ENCODE assay signal across 1 cellular context in the genomic region with DNA sequence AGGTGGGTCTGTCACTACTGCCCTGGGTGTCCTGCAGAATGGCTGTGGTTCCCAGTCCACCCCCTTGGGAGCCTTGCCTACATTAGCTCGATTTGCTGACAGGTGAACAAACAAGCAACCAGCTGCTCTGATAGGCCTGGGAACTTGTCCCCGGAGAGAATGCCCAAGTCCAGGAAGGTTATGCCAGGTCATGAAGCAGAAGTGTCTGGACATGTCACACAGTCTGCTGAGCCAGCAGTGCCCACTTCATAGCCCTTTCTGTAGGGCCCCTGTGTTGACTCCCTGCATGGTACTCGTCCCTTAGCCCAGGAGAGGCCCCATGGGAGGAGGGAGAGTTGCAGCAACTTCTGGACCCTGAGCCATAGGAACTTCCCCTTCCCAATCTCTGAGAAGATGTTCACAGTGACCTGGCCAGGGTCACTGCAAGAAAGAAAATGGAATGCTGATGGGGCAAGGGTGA.
A peak's percentile ranks its signal among the peaks of the same experiment; 100 is the strongest.
TF ChIP-seq lines count a peak whose summit lies in the region.

No MANE protein-coding gene starts in this region.

TF ChIP-seq in HepG2, 621 proteins besides CTCF, POLR2A, EP300 and RAD21 (continued from another document and continues in another):
- TF ChIP-seq, protein P1, sequence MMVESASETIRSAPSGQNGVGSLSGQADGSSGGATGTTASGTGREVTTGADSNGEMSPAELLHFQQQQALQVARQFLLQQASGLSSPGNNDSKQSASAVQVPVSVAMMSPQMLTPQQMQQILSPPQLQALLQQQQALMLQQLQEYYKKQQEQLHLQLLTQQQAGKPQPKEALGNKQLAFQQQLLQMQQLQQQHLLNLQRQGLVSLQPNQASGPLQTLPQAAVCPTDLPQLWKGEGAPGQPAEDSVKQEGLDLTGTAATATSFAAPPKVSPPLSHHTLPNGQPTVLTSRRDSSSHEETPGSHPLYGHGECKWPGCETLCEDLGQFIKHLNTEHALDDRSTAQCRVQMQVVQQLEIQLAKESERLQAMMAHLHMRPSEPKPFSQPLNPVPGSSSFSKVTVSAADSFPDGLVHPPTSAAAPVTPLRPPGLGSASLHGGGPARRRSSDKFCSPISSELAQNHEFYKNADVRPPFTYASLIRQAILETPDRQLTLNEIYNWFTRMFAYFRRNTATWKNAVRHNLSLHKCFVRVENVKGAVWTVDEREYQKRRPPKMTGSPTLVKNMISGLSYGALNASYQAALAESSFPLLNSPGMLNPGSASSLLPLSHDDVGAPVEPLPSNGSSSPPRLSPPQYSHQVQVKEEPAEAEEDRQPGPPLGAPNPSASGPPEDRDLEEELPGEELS (CRISPR knock-in tag; IDR thresholded peaks at IDR 0.05) = no peak
- TF ChIP-seq, protein P2, sequence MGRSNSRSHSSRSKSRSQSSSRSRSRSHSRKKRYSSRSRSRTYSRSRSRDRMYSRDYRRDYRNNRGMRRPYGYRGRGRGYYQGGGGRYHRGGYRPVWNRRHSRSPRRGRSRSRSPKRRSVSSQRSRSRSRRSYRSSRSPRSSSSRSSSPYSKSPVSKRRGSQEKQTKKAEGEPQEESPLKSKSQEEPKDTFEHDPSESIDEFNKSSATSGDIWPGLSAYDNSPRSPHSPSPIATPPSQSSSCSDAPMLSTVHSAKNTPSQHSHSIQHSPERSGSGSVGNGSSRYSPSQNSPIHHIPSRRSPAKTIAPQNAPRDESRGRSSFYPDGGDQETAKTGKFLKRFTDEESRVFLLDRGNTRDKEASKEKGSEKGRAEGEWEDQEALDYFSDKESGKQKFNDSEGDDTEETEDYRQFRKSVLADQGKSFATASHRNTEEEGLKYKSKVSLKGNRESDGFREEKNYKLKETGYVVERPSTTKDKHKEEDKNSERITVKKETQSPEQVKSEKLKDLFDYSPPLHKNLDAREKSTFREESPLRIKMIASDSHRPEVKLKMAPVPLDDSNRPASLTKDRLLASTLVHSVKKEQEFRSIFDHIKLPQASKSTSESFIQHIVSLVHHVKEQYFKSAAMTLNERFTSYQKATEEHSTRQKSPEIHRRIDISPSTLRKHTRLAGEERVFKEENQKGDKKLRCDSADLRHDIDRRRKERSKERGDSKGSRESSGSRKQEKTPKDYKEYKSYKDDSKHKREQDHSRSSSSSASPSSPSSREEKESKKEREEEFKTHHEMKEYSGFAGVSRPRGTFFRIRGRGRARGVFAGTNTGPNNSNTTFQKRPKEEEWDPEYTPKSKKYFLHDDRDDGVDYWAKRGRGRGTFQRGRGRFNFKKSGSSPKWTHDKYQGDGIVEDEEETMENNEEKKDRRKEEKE (IDR thresholded peaks at IDR 0.05) = no peak
- TF ChIP-seq MTA1 (CRISPR knock-in tag; IDR thresholded peaks at IDR 0.05; ENCODE audit: borderline replicate concordance) = 0 out of 2 replicates have a peak, but pooled peaks have one; percentile 33
- no peak for TF ChIP-seq GTF2F1 (IDR thresholded peaks at IDR 0.05; ENCODE audit: low read length)
- TF ChIP-seq HOXA7 (CRISPR knock-in tag; IDR thresholded peaks at IDR 0.05) = no peak
- no peak for TF ChIP-seq XRCC5 (optimal IDR thresholded peaks at IDR 0.05; ENCODE audit: low read length)
- TF ChIP-seq, protein P3, sequence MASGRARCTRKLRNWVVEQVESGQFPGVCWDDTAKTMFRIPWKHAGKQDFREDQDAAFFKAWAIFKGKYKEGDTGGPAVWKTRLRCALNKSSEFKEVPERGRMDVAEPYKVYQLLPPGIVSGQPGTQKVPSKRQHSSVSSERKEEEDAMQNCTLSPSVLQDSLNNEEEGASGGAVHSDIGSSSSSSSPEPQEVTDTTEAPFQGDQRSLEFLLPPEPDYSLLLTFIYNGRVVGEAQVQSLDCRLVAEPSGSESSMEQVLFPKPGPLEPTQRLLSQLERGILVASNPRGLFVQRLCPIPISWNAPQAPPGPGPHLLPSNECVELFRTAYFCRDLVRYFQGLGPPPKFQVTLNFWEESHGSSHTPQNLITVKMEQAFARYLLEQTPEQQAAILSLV (CRISPR knock-in tag; IDR thresholded peaks at IDR 0.05; ENCODE audit: borderline replicate concordance) = no peak
- TF ChIP-seq, protein P4, sequence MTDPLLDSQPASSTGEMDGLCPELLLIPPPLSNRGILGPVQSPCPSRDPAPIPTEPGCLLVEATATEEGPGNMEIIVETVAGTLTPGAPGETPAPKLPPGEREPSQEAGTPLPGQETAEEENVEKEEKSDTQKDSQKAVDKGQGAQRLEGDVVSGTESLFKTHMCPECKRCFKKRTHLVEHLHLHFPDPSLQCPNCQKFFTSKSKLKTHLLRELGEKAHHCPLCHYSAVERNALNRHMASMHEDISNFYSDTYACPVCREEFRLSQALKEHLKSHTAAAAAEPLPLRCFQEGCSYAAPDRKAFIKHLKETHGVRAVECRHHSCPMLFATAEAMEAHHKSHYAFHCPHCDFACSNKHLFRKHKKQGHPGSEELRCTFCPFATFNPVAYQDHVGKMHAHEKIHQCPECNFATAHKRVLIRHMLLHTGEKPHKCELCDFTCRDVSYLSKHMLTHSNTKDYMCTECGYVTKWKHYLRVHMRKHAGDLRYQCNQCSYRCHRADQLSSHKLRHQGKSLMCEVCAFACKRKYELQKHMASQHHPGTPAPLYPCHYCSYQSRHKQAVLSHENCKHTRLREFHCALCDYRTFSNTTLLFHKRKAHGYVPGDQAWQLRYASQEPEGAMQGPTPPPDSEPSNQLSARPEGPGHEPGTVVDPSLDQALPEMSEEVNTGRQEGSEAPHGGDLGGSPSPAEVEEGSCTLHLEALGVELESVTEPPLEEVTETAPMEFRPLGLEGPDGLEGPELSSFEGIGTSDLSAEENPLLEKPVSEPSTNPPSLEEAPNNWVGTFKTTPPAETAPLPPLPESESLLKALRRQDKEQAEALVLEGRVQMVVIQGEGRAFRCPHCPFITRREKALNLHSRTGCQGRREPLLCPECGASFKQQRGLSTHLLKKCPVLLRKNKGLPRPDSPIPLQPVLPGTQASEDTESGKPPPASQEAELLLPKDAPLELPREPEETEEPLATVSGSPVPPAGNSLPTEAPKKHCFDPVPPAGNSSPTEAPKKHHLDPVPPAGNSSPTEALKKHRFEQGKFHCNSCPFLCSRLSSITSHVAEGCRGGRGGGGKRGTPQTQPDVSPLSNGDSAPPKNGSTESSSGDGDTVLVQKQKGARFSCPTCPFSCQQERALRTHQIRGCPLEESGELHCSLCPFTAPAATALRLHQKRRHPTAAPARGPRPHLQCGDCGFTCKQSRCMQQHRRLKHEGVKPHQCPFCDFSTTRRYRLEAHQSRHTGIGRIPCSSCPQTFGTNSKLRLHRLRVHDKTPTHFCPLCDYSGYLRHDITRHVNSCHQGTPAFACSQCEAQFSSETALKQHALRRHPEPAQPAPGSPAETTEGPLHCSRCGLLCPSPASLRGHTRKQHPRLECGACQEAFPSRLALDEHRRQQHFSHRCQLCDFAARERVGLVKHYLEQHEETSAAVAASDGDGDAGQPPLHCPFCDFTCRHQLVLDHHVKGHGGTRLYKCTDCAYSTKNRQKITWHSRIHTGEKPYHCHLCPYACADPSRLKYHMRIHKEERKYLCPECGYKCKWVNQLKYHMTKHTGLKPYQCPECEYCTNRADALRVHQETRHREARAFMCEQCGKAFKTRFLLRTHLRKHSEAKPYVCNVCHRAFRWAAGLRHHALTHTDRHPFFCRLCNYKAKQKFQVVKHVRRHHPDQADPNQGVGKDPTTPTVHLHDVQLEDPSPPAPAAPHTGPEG (CRISPR knock-in tag; IDR thresholded peaks at IDR 0.05) = no peak
- TF ChIP-seq ZKSCAN8 (CRISPR knock-in tag; IDR thresholded peaks at IDR 0.05; ENCODE audit: borderline replicate concordance) = no peak
- no peak for TF ChIP-seq MAF1 (CRISPR knock-in tag; IDR thresholded peaks at IDR 0.05; ENCODE audit: borderline replicate concordance)
- TF ChIP-seq ZNF432 (CRISPR knock-in tag; IDR thresholded peaks at IDR 0.05; ENCODE audit: borderline replicate concordance) = no peak
- TF ChIP-seq ZSCAN29 (CRISPR knock-in tag; conservative IDR thresholded peaks at IDR 0.05) = no peak
- no peak for TF ChIP-seq TCF12 (IDR thresholded peaks at IDR 0.05)
- TF ChIP-seq TCF12 (CRISPR knock-in tag; IDR thresholded peaks at IDR 0.05) = no peak
- TF ChIP-seq, protein P5, sequence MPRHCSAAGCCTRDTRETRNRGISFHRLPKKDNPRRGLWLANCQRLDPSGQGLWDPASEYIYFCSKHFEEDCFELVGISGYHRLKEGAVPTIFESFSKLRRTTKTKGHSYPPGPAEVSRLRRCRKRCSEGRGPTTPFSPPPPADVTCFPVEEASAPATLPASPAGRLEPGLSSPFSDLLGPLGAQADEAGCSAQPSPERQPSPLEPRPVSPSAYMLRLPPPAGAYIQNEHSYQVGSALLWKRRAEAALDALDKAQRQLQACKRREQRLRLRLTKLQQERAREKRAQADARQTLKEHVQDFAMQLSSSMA (CRISPR knock-in tag; IDR thresholded peaks at IDR 0.05) = no peak
- peak in 1 of 2 experiments; percentile 3; a peak in 1 of 4 replicates for TF ChIP-seq NR2F1 (CRISPR knock-in tag; IDR thresholded peaks at IDR 0.05)
- TF ChIP-seq ZNF33A (CRISPR knock-in tag; IDR thresholded peaks at IDR 0.05; ENCODE audit: borderline replicate concordance) = no peak
- no peak for TF ChIP-seq ZNF549 (CRISPR knock-in tag; IDR thresholded peaks at IDR 0.05)
- TF ChIP-seq, protein P6, sequence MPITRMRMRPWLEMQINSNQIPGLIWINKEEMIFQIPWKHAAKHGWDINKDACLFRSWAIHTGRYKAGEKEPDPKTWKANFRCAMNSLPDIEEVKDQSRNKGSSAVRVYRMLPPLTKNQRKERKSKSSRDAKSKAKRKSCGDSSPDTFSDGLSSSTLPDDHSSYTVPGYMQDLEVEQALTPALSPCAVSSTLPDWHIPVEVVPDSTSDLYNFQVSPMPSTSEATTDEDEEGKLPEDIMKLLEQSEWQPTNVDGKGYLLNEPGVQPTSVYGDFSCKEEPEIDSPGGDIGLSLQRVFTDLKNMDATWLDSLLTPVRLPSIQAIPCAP (CRISPR knock-in tag; IDR thresholded peaks at IDR 0.05; ENCODE audit: low read depth) = no peak
- no peak for TF ChIP-seq ATRX (CRISPR knock-in tag; IDR thresholded peaks at IDR 0.05; ENCODE audit: borderline replicate concordance)
- TF ChIP-seq HMG20B (CRISPR knock-in tag; conservative IDR thresholded peaks at IDR 0.05) = no peak
- TF ChIP-seq, protein P7, sequence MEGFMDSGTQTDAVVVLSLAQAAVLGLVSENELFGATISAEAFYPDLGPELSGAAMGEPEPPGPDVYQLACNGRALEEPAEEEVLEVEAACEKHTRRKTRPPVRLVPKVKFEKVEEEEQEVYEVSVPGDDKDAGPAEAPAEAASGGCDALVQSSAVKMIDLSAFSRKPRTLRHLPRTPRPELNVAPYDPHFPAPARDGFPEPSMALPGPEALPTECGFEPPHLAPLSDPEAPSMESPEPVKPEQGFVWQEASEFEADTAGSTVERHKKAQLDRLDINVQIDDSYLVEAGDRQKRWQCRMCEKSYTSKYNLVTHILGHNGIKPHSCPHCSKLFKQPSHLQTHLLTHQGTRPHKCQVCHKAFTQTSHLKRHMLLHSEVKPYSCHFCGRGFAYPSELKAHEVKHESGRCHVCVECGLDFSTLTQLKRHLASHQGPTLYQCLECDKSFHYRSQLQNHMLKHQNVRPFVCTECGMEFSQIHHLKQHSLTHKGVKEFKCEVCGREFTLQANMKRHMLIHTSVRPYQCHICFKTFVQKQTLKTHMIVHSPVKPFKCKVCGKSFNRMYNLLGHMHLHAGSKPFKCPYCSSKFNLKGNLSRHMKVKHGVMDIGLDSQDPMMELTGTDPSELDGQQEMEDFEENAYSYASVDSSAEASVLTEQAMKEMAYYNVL (CRISPR knock-in tag; IDR thresholded peaks at IDR 0.05; ENCODE audit: borderline replicate concordance) = no peak
- no peak; the same call in 1 of the 2 replicates for TF ChIP-seq FOSL2 (CRISPR knock-in tag; IDR thresholded peaks at IDR 0.05)
- peak; percentile 71; the same call in 1 of the 2 replicates for TF ChIP-seq ZNF598 (CRISPR knock-in tag; IDR thresholded peaks at IDR 0.05; ENCODE audit: borderline replicate concordance)
- no peak for TF ChIP-seq ZNF850 (CRISPR knock-in tag; conservative IDR thresholded peaks at IDR 0.05)
- TF ChIP-seq, protein P8, sequence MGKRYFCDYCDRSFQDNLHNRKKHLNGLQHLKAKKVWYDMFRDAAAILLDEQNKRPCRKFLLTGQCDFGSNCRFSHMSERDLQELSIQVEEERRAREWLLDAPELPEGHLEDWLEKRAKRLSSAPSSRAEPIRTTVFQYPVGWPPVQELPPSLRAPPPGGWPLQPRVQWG (CRISPR knock-in tag; IDR thresholded peaks at IDR 0.05; ENCODE audit: borderline replicate concordance, low read depth) = no peak
- TF ChIP-seq ZNF225 (CRISPR knock-in tag; IDR thresholded peaks at IDR 0.05) = no peak
- TF ChIP-seq ZNF274 (CRISPR knock-in tag; IDR thresholded peaks at IDR 0.05) = no peak
- TF ChIP-seq, protein P9, sequence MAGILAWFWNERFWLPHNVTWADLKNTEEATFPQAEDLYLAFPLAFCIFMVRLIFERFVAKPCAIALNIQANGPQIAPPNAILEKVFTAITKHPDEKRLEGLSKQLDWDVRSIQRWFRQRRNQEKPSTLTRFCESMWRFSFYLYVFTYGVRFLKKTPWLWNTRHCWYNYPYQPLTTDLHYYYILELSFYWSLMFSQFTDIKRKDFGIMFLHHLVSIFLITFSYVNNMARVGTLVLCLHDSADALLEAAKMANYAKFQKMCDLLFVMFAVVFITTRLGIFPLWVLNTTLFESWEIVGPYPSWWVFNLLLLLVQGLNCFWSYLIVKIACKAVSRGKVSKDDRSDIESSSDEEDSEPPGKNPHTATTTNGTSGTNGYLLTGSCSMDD (CRISPR knock-in tag; IDR thresholded peaks at IDR 0.05) = no peak
- TF ChIP-seq, protein P10, sequence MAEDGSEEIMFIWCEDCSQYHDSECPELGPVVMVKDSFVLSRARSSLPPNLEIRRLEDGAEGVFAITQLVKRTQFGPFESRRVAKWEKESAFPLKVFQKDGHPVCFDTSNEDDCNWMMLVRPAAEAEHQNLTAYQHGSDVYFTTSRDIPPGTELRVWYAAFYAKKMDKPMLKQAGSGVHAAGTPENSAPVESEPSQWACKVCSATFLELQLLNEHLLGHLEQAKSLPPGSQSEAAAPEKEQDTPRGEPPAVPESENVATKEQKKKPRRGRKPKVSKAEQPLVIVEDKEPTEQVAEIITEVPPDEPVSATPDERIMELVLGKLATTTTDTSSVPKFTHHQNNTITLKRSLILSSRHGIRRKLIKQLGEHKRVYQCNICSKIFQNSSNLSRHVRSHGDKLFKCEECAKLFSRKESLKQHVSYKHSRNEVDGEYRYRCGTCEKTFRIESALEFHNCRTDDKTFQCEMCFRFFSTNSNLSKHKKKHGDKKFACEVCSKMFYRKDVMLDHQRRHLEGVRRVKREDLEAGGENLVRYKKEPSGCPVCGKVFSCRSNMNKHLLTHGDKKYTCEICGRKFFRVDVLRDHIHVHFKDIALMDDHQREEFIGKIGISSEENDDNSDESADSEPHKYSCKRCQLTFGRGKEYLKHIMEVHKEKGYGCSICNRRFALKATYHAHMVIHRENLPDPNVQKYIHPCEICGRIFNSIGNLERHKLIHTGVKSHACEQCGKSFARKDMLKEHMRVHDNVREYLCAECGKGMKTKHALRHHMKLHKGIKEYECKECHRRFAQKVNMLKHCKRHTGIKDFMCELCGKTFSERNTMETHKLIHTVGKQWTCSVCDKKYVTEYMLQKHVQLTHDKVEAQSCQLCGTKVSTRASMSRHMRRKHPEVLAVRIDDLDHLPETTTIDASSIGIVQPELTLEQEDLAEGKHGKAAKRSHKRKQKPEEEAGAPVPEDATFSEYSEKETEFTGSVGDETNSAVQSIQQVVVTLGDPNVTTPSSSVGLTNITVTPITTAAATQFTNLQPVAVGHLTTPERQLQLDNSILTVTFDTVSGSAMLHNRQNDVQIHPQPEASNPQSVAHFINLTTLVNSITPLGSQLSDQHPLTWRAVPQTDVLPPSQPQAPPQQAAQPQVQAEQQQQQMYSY (CRISPR knock-in tag; IDR thresholded peaks at IDR 0.05) = no peak
- peak; percentile 38; the same call in 1 of the 2 replicates for TF ChIP-seq TGIF2 (CRISPR knock-in tag; IDR thresholded peaks at IDR 0.05)
- no peak for TF ChIP-seq KAT8 (CRISPR knock-in tag; IDR thresholded peaks at IDR 0.05)
